In the genomic region with DNA sequence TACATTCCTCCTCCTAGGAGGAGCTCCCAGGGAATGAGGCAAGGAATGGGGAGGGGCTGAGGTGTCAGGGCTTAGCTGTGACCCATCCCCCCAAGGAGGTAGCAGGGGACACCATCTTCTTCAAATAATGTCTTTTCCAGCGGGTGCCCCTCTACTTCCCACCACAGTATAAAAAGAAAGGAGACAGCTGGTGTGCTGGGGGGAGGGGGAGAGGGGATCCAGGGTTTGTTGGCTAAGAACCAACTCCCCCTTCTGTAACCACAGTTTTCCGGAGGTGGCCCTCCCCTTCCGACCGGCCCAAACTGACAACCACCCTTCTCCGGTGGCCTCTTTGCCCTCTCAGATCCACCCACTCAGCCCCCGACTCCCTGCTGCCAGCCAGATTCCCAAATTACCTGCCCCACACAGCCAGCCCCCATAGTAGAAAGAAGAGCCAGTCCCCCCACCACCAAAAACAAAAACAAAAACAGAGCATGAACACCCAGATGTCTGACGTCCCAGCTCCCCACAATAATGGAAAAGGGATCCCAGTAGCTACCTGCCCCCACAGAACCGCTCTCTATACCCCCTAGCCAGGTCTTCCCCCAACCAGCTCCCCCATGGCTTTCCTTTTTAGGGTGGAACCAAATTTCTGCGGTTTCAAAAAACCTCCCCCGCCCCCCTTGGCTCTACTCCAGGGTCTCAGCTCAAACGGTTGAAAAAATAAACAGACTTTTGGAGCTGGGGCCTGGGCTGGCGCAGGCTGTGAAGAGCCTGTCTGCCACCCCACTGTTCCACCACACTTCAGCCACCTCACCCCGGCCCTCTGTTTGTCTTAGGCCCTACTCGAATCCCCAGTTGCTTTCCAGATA, we compare ENCODE assay signal across 9 cellular contexts. TPM values are rescaled to one million over a fixed set of nuclear protein-coding genes. Genes with fewer than 3 reads are reported as not detected.
DNase-seq lines count a peak whose midpoint lies in the region; ATAC-seq and TF ChIP-seq lines count a peak whose summit lies in the region.
"Had no signal": no experiment of that assay in that cellular context is flagged by ENCODE, and none has a peak within 500 bp of the region (broad histone marks: within the 10 kb centered on the region; RNA-seq: fewer than 3 reads in every experiment).

No MANE protein-coding gene starts in this region.

- intact Hi-C loops in prostate gland (cut with DNase I), result no loop called here

- WGBS in prostate gland, result 6% methylated on average over 14 of the region's 14 CpGs

- no peaks in the 10 kb centered on the region for H3K27me3 ChIP-seq in prostate gland (replicated peaks; ENCODE audit: insufficient read depth)

- peak overlapping the region; percentile 84 to 93 for H3K27ac ChIP-seq in prostate gland

- H3K4me3 ChIP-seq in prostate gland, result peak overlapping the region; percentile 66 to 93

- H3K4me1 ChIP-seq in prostate gland (replicated peaks), result peaks cover 14% of the 10 kb centered on the region

- H3K36me3 ChIP-seq in prostate gland, result no peaks in the 10 kb centered on the region

- TF ChIP-seq CTCF in prostate gland (IDR thresholded peaks at IDR 0.05), result no peak

- TF ChIP-seq POLR2A in prostate gland (IDR thresholded peaks at IDR 0.05), result no peak

- ATAC-seq in HG03565 (IDR thresholded peaks at IDR 0.05; ENCODE audit: unreplicated experiment), result no peak

- H3K9me3 ChIP-seq in prostate gland, result no peaks in the 10 kb centered on the region

- DNase-seq in AG08396 (ENCODE audit: low spot score), result peak; percentile 81
- DNase-seq in HT1080 (ENCODE audit: low read depth), result peak; percentile 68
- DNase-seq in RKO (ENCODE audit: low spot score), result peak; percentile 37
- peak; percentile 34 for DNase-seq in activated T-helper 9 cell treated with anti-CD3 and anti-CD28 coated beads, Interleukin-2, amount 50 U/mL, for 16 hours (ENCODE audit: low read depth)
- peak; percentile 34 for DNase-seq in germinal center (ENCODE audit: low spot score)
- DNase-seq in prostate gland (ENCODE audit: low spot score), result peak; percentile 38
- DNase-seq in T1000 (lab: John Stamatoyannopoulos, UW), result no peak

RNA-seq across cellular contexts. Expression of a gene that starts 2.1 kb away (rescaled TPM):
- total RNA-seq in HT1080 (2014; rRNA removed; shearing (Covaris generic)), result 91.6 and 96.6 TPM in 2 replicates
- polyA plus RNA-seq in HT1080 (2015; cell fraction: cytosol; rRNA removed), result 131 and 142 TPM in 2 replicates
- 389 and 412 TPM in 2 replicates for polyA plus RNA-seq in HT1080 (2015; cell fraction: nucleus; rRNA removed)
- 10 to 100 TPM; 35.8 to 66.2 TPM for total RNA-seq in prostate gland

RNA-seq across cellular contexts. Expression of a gene that starts 34.8 kb away (rescaled TPM):
- total RNA-seq in HT1080 (2014; rRNA removed; shearing (Covaris generic)), result 0.55 TPM in 1 of 2 replicates, not detected in the other
- 0.12 TPM in 1 of 2 replicates, not detected in the other for polyA plus RNA-seq in HT1080 (2015; cell fraction: cytosol; rRNA removed)
- polyA plus RNA-seq in HT1080 (2015; cell fraction: nucleus; rRNA removed), result 0.10 TPM in 1 of 2 replicates, not detected in the other
- not detected for total RNA-seq in prostate gland
- total RNA-seq: subcutaneous adipose tissue had no signal

RNA-seq across cellular contexts. Expression of a gene that starts 42.1 kb away (rescaled TPM):
- 31.2 and 36.2 TPM in 2 replicates for total RNA-seq in HT1080 (2014; rRNA removed; shearing (Covaris generic))
- polyA plus RNA-seq in HT1080 (2015; cell fraction: cytosol; rRNA removed), result 32.6 and 33.2 TPM in 2 replicates
- polyA plus RNA-seq in HT1080 (2015; cell fraction: nucleus; rRNA removed), result 267 and 335 TPM in 2 replicates
- total RNA-seq in prostate gland, result 10 to 100 TPM; 49.8 to 66.1 TPM

RNA-seq across cellular contexts. Expression of a gene that starts 44.5 kb away (rescaled TPM):
- total RNA-seq in HT1080 (2014; rRNA removed; shearing (Covaris generic)), result 582 and 611 TPM in 2 replicates
- polyA plus RNA-seq in HT1080 (2015; cell fraction: cytosol; rRNA removed), result 568 and 615 TPM in 2 replicates
- 466 and 506 TPM in 2 replicates for polyA plus RNA-seq in HT1080 (2015; cell fraction: nucleus; rRNA removed)
- total RNA-seq in prostate gland, result 100 to 1,000 TPM; 201 to 229 TPM
